ENCODE assay signal across 10 cellular contexts in the genomic region with DNA sequence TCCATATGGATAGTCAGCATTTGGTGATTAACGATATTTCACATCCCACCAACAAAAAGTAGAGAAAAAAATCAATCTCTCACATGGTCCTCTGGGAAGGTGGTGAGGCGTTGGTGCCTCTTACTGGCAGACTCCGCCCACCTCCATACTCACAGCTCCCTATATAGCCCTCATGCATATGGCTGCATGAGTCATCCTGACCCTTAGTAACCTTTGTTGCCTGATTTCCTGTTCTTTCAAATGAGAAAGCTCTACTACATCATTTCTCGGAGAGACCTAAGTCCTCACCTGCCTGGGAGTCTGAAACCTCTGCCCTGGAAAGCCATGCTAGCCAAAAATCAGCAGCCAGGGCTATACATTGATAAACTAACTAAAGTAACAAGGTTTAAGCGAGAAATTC. TPM values are rescaled to one million over a fixed set of nuclear protein-coding genes. Genes with fewer than 3 reads are reported as not detected.
DNase-seq lines count a peak whose midpoint lies in the region; ATAC-seq and TF ChIP-seq lines count a peak whose summit lies in the region.
"Had no signal": no experiment of that assay in that cellular context is flagged by ENCODE, and none has a peak within 500 bp of the region (broad histone marks: within the 10 kb centered on the region; RNA-seq: fewer than 3 reads in every experiment).

No MANE protein-coding gene starts in this region.

- no peaks in the 10 kb centered on the region for H3K36me3 ChIP-seq in suprapubic skin

- H3K4me1 ChIP-seq in suprapubic skin = peaks cover 16% of the 10 kb centered on the region

- no peak overlapping the region for H3K4me3 Mint-ChIP-seq in progenitor cell of endocrine pancreas (ENCODE audit: low read depth)

- no peak for TF ChIP-seq CTCF in suprapubic skin (IDR thresholded peaks at IDR 0.05)
- no peak for TF ChIP-seq CTCF in progenitor cell of endocrine pancreas (IDR thresholded peaks at IDR 0.05; ENCODE audit: unreplicated experiment)

- H3K27ac ChIP-seq in suprapubic skin = peak overlapping the region; percentile 62
- H3K27ac ChIP-seq: VCaP had no signal

- no peak for TF ChIP-seq POLR2A in suprapubic skin (IDR thresholded peaks at IDR 0.05)

- no peaks in the 10 kb centered on the region for H3K9me3 ChIP-seq in suprapubic skin

- no peaks in the 10 kb centered on the region for H3K9me3 Mint-ChIP-seq in progenitor cell of endocrine pancreas (ENCODE audit: low read depth)

- H3K27me3 ChIP-seq in suprapubic skin = no peaks in the 10 kb centered on the region

- ATAC-seq in GM18909 (IDR thresholded peaks at IDR 0.05; ENCODE audit: poor library complexity, unreplicated experiment) (peak; percentile 91), HG03097 (IDR thresholded peaks at IDR 0.05; ENCODE audit: low FRiP score, unreplicated experiment) (peak; percentile 63)

- WGBS in suprapubic skin = 53% methylated on average over 5 of the region's 5 CpGs

- H3K4me1 Mint-ChIP-seq in progenitor cell of endocrine pancreas (ENCODE audit: low read depth) = peaks cover 2% of the 10 kb centered on the region

- no peak for TF ChIP-seq EP300 in suprapubic skin (IDR thresholded peaks at IDR 0.05)

- peaks cover 5% of the 10 kb centered on the region for H3K27me3 Mint-ChIP-seq in progenitor cell of endocrine pancreas

- no peaks in the 10 kb centered on the region for H3K36me3 Mint-ChIP-seq in progenitor cell of endocrine pancreas (ENCODE audit: insufficient read depth)

- H3K4me3 ChIP-seq in suprapubic skin = no peak overlapping the region
- H3K4me3 ChIP-seq: skin epidermis had no signal

- no peak overlapping the region for H3K27ac Mint-ChIP-seq in progenitor cell of endocrine pancreas

- peak; percentile 61 for DNase-seq in NK-92 treated with Interleukin-12 subunit alpha and Interleukin-12 subunit beta, amount 100 ng/mL, for 24 hours (lab: John Stamatoyannopoulos, UW)
- DNase-seq in activated T-cell treated with anti-CD3 and anti-CD28 coated beads for 48 hours (ENCODE audit: low read depth) (peak; percentile 49), iPS-NIHi11 (ENCODE audit: low spot score) (peak; percentile 78), suprapubic skin (ENCODE audit: low spot score in 2 of 2) (no peak), progenitor cell of endocrine pancreas (ENCODE audit: low spot score, unreplicated experiment) (no peak)
- no peak for DNase-seq in effector CD8-positive, alpha-beta T cell (lab: John Stamatoyannopoulos, UW)

RNA-seq across cellular contexts. Expression of gene ABCA1, which starts 33.3 kb away (rescaled TPM):
- total RNA-seq in suprapubic skin = 10 to 100 TPM; 24.5 to 89.1 (median 48.5) TPM
- 34.1 and 41.1 TPM in 2 replicates for total RNA-seq in progenitor cell of endocrine pancreas

Comparison
In these comparisons a context has a peak if more than half of its experiments do, and no peak if none do; other contexts are left out.
1. DNase-seq: peak in NK-92 treated with Interleukin-12 subunit alpha and Interleukin-12 subunit beta, amount 100 ng/mL, for 24 hours (single experiment), activated T-cell treated with anti-CD3 and anti-CD28 coated beads for 48 hours (single experiment) and iPS-NIHi11 (single experiment); none in suprapubic skin (0 of 2), progenitor cell of endocrine pancreas (single experiment) and effector CD8-positive, alpha-beta T cell (single experiment).